In the genomic region with DNA sequence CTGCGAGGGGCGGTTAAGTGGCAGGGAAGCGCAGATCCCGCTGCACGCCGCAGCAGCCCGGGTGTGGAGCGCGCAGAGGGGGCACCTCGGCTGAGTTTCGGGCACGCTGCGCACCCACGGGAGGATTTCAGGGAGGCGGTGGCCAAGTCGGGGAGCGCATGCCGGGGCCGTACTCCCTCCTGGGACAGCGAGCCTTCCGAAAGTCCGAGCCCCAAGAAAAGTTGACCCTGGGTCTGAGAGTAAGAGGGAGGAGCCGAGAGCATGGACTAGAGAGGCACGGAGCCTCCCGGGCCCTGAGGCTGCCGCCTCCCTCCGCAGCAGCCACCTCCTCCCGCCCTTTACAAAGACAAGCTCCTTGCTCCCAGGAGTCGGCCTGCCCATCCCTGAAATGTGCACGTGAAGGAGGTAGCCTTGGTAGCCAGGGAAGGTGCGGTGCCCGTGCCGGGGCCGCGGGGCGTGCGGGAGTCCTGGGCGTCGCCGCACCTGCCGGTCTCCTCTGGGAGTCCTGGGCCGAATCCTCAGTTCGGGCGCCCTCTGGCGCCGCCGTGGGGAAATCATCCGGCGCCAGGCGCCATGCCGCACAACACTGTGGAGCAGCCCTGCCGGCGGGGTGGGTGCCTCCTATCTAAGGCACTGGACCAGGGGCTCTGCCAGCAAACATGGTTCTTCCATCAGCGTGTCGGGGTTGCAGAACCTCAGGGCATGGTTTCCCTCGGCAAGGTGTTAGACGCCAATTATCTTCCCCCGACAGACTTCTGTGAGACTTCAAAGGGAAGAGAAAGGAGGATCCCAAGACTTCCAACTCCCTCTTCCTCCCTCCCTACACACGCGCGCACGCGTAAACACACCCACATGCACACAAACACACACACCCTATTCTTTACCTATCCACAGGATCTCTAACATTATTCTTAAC, we compare ENCODE assay signal across 1 cellular context.
TF ChIP-seq lines count a peak whose summit lies in the region.

No MANE protein-coding gene starts in this region.

TF ChIP-seq in HepG2, 621 proteins besides CTCF, POLR2A, EP300 and RAD21 (continued from another document and continues in another):
- TF ChIP-seq, protein P1, sequence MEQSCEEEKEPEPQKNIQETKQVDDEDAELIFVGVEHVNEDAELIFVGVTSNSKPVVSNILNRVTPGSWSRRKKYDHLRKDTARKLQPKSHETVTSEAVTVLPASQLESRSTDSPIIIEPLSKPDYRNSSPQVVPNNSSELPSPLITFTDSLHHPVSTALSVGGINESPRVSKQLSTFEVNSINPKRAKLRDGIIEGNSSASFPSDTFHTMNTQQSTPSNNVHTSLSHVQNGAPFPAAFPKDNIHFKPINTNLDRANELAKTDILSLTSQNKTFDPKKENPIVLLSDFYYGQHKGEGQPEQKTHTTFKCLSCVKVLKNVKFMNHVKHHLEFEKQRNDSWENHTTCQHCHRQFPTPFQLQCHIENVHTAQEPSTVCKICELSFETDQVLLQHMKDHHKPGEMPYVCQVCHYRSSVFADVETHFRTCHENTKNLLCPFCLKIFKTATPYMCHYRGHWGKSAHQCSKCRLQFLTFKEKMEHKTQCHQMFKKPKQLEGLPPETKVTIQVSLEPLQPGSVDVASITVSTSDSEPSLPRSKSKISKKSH (CRISPR knock-in tag; IDR thresholded peaks at IDR 0.05; ENCODE audit: borderline replicate concordance): 0 out of 2 replicates have a peak, but pooled peaks have one; percentile 61
- TF ChIP-seq SYNCRIP (IDR thresholded peaks at IDR 0.05; ENCODE audit: insufficient read depth, low read depth, low read length) (no peak), KMT2A (CRISPR knock-in tag; IDR thresholded peaks at IDR 0.05) (0 out of 2 replicates have a peak, but pooled peaks have one; percentile 48), KDM5A (IDR thresholded peaks at IDR 0.05; ENCODE audit: borderline replicate concordance, low read length) (no peak), ZNF674 (CRISPR knock-in tag; IDR thresholded peaks at IDR 0.05; ENCODE audit: low read depth) (no peak), MTF2 (CRISPR knock-in tag; IDR thresholded peaks at IDR 0.05; ENCODE audit: borderline replicate concordance) (peak; percentile 89; the same call in 1 of the 2 replicates), HCFC1 (IDR thresholded peaks at IDR 0.05; ENCODE audit: low read depth, low read length) (no peak), ZFP90 (CRISPR knock-in tag; IDR thresholded peaks at IDR 0.05; ENCODE audit: borderline replicate concordance) (0 out of 2 replicates have a peak, but pooled peaks have one; percentile 25), POGZ (CRISPR knock-in tag; IDR thresholded peaks at IDR 0.05) (peak; percentile 73), KDM5B (CRISPR knock-in tag; IDR thresholded peaks at IDR 0.05; ENCODE audit: borderline replicate concordance) (0 out of 2 replicates have a peak, but pooled peaks have one; percentile 27), ZNF317 (CRISPR knock-in tag; IDR thresholded peaks at IDR 0.05) (peak; percentile 35; the same call in 1 of the 2 replicates), ZNF282 (IDR thresholded peaks at IDR 0.05; ENCODE audit: partially characterized antibody) (no peak), ZNF329 (CRISPR knock-in tag; IDR thresholded peaks at IDR 0.05; ENCODE audit: low read depth) (0 out of 2 replicates have a peak, but pooled peaks have one; percentile 58), ZMYM4 (CRISPR knock-in tag; IDR thresholded peaks at IDR 0.05) (peak; percentile 49; the same call in 1 of the 2 replicates), YEATS4 (CRISPR knock-in tag; IDR thresholded peaks at IDR 0.05; ENCODE audit: borderline replicate concordance) (0 out of 2 replicates have a peak, but pooled peaks have one; percentile 27), ZNF781 (CRISPR knock-in tag; IDR thresholded peaks at IDR 0.05; ENCODE audit: borderline replicate concordance, not compliant biosample characterization) (peak; percentile 44)
- TF ChIP-seq, protein P2, sequence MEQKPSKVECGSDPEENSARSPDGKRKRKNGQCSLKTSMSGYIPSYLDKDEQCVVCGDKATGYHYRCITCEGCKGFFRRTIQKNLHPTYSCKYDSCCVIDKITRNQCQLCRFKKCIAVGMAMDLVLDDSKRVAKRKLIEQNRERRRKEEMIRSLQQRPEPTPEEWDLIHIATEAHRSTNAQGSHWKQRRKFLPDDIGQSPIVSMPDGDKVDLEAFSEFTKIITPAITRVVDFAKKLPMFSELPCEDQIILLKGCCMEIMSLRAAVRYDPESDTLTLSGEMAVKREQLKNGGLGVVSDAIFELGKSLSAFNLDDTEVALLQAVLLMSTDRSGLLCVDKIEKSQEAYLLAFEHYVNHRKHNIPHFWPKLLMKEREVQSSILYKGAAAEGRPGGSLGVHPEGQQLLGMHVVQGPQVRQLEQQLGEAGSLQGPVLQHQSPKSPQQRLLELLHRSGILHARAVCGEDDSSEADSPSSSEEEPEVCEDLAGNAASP (CRISPR knock-in tag; IDR thresholded peaks at IDR 0.05; ENCODE audit: borderline replicate concordance): no peak
- TF ChIP-seq, protein P3, sequence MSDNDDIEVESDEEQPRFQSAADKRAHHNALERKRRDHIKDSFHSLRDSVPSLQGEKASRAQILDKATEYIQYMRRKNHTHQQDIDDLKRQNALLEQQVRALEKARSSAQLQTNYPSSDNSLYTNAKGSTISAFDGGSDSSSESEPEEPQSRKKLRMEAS (IDR thresholded peaks at IDR 0.05): peak; percentile 43; the same call in 1 of the 2 replicates
- TF ChIP-seq, protein P4, sequence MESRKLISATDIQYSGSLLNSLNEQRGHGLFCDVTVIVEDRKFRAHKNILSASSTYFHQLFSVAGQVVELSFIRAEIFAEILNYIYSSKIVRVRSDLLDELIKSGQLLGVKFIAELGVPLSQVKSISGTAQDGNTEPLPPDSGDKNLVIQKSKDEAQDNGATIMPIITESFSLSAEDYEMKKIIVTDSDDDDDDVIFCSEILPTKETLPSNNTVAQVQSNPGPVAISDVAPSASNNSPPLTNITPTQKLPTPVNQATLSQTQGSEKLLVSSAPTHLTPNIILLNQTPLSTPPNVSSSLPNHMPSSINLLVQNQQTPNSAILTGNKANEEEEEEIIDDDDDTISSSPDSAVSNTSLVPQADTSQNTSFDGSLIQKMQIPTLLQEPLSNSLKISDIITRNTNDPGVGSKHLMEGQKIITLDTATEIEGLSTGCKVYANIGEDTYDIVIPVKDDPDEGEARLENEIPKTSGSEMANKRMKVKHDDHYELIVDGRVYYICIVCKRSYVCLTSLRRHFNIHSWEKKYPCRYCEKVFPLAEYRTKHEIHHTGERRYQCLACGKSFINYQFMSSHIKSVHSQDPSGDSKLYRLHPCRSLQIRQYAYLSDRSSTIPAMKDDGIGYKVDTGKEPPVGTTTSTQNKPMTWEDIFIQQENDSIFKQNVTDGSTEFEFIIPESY (CRISPR knock-in tag; IDR thresholded peaks at IDR 0.05): 0 out of 2 replicates have a peak, but pooled peaks have one; percentile 7
- TF ChIP-seq, protein P5, sequence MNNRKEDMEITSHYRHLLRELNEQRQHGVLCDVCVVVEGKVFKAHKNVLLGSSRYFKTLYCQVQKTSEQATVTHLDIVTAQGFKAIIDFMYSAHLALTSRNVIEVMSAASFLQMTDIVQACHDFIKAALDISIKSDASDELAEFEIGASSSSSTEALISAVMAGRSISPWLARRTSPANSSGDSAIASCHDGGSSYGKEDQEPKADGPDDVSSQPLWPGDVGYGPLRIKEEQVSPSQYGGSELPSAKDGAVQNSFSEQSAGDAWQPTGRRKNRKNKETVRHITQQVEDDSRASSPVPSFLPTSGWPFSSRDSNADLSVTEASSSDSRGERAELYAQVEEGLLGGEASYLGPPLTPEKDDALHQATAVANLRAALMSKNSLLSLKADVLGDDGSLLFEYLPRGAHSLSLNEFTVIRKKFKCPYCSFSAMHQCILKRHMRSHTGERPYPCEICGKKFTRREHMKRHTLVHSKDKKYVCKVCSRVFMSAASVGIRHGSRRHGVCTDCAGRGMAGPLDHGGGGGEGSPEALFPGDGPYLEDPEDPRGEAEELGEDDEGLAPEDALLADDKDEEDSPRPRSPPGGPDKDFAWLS (CRISPR knock-in tag; IDR thresholded peaks at IDR 0.05; ENCODE audit: borderline replicate concordance): no peak
- TF ChIP-seq, protein P6, sequence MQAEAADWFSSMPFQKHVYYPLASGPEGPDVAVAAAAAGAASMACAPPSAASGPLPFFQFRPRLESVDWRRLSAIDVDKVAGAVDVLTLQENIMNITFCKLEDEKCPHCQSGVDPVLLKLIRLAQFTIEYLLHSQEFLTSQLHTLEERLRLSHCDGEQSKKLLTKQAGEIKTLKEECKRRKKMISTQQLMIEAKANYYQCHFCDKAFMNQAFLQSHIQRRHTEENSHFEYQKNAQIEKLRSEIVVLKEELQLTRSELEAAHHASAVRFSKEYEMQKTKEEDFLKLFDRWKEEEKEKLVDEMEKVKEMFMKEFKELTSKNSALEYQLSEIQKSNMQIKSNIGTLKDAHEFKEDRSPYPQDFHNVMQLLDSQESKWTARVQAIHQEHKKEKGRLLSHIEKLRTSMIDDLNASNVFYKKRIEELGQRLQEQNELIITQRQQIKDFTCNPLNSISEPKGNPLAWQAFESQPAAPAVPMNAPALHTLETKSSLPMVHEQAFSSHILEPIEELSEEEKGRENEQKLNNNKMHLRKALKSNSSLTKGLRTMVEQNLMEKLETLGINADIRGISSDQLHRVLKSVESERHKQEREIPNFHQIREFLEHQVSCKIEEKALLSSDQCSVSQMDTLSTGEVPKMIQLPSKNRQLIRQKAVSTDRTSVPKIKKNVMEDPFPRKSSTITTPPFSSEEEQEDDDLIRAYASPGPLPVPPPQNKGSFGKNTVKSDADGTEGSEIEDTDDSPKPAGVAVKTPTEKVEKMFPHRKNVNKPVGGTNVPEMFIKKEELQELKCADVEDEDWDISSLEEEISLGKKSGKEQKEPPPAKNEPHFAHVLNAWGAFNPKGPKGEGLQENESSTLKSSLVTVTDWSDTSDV (CRISPR knock-in tag; IDR thresholded peaks at IDR 0.05): 0 out of 2 replicates have a peak, but pooled peaks have one; percentile 46
- TF ChIP-seq, protein P7, sequence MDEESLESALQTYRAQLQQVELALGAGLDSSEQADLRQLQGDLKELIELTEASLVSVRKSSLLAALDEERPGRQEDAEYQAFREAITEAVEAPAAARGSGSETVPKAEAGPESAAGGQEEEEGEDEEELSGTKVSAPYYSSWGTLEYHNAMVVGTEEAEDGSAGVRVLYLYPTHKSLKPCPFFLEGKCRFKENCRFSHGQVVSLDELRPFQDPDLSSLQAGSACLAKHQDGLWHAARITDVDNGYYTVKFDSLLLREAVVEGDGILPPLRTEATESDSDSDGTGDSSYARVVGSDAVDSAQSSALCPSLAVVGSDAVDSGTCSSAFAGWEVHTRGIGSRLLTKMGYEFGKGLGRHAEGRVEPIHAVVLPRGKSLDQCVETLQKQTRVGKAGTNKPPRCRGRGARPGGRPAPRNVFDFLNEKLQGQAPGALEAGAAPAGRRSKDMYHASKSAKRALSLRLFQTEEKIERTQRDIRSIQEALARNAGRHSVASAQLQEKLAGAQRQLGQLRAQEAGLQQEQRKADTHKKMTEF (CRISPR knock-in tag; IDR thresholded peaks at IDR 0.05): peak; percentile 65; the same call in 1 of the 2 replicates
- TF ChIP-seq, protein P8, sequence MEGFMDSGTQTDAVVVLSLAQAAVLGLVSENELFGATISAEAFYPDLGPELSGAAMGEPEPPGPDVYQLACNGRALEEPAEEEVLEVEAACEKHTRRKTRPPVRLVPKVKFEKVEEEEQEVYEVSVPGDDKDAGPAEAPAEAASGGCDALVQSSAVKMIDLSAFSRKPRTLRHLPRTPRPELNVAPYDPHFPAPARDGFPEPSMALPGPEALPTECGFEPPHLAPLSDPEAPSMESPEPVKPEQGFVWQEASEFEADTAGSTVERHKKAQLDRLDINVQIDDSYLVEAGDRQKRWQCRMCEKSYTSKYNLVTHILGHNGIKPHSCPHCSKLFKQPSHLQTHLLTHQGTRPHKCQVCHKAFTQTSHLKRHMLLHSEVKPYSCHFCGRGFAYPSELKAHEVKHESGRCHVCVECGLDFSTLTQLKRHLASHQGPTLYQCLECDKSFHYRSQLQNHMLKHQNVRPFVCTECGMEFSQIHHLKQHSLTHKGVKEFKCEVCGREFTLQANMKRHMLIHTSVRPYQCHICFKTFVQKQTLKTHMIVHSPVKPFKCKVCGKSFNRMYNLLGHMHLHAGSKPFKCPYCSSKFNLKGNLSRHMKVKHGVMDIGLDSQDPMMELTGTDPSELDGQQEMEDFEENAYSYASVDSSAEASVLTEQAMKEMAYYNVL (CRISPR knock-in tag; IDR thresholded peaks at IDR 0.05; ENCODE audit: borderline replicate concordance): 0 out of 2 replicates have a peak, but pooled peaks have one; percentile 49
- TF ChIP-seq, protein P9, sequence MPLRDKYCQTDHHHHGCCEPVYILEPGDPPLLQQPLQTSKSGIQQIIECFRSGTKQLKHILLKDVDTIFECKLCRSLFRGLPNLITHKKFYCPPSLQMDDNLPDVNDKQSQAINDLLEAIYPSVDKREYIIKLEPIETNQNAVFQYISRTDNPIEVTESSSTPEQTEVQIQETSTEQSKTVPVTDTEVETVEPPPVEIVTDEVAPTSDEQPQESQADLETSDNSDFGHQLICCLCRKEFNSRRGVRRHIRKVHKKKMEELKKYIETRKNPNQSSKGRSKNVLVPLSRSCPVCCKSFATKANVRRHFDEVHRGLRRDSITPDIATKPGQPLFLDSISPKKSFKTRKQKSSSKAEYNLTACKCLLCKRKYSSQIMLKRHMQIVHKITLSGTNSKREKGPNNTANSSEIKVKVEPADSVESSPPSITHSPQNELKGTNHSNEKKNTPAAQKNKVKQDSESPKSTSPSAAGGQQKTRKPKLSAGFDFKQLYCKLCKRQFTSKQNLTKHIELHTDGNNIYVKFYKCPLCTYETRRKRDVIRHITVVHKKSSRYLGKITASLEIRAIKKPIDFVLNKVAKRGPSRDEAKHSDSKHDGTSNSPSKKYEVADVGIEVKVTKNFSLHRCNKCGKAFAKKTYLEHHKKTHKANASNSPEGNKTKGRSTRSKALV (CRISPR knock-in tag; IDR thresholded peaks at IDR 0.05): 0 out of 2 replicates have a peak, but pooled peaks have one; percentile 40
- TF ChIP-seq, protein P10, sequence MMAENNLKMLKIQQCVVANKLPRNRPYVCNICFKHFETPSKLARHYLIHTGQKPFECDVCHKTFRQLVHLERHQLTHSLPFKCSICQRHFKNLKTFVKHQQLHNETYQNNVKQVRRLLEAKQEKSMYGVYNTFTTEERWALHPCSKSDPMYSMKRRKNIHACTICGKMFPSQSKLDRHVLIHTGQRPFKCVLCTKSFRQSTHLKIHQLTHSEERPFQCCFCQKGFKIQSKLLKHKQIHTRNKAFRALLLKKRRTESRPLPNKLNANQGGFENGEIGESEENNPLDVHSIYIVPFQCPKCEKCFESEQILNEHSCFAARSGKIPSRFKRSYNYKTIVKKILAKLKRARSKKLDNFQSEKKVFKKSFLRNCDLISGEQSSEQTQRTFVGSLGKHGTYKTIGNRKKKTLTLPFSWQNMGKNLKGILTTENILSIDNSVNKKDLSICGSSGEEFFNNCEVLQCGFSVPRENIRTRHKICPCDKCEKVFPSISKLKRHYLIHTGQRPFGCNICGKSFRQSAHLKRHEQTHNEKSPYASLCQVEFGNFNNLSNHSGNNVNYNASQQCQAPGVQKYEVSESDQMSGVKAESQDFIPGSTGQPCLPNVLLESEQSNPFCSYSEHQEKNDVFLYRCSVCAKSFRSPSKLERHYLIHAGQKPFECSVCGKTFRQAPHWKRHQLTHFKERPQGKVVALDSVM (CRISPR knock-in tag; IDR thresholded peaks at IDR 0.05): peak; percentile 80; the same call in 1 of the 2 replicates
- TF ChIP-seq, protein P11, sequence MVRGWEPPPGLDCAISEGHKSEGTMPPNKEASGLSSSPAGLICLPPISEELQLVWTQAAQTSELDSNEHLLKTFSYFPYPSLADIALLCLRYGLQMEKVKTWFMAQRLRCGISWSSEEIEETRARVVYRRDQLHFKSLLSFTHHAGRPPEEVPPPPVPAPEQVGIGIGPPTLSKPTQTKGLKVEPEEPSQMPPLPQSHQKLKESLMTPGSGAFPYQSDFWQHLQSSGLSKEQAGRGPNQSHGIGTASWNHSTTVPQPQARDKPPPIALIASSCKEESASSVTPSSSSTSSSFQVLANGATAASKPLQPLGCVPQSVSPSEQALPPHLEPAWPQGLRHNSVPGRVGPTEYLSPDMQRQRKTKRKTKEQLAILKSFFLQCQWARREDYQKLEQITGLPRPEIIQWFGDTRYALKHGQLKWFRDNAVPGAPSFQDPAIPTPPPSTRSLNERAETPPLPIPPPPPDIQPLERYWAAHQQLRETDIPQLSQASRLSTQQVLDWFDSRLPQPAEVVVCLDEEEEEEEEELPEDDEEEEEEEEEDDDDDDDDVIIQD (CRISPR knock-in tag; IDR thresholded peaks at IDR 0.05; ENCODE audit: low read depth): no peak
